ENCODE assay signal across 3 cellular contexts in the genomic region with DNA sequence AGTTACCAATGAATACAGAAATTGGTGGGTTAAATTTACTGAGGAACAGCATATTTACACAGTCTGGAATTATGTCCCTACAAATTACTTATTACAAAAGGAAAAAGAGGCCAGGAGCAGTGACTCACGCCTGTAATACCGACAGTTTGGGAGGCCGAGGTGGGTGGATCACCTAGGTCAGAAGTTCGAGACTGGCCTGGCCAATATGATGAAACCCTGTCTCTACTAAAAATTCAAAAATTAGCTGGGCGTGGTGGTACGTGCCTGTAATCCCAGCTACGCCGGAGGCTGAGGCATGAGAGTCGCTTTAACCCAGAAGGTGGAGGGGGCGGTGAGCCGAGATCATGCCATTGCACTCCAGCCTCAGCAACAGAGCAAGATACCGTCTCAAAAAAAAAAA.
TF ChIP-seq lines count a peak whose summit lies in the region.

No MANE protein-coding gene starts in this region.

TF ChIP-seq in A549, 52 proteins besides CTCF, POLR2A, EP300 and RAD21:
- TF ChIP-seq GATA3 (IDR thresholded peaks at IDR 0.05; ENCODE audit: borderline replicate concordance) (peak; percentile 47; the same call in 1 of the 2 replicates), ESRRA (IDR thresholded peaks at IDR 0.05; ENCODE audit: borderline replicate concordance, low read length) (no peak), MAZ (IDR thresholded peaks at IDR 0.05; ENCODE audit: borderline replicate concordance, low read depth, low read length) (no peak), CEBPB (IDR thresholded peaks at IDR 0.05) (peak in 1 of 2 experiments; percentile 76; a peak in 3 of 4 replicates), TP53 (CRISPR knock-in tag; IDR thresholded peaks at IDR 0.05) (no peak), ZC3H11A (IDR thresholded peaks at IDR 0.05) (no peak), JUN (IDR thresholded peaks at IDR 0.05) (peak in 1 of 2 experiments; percentile 19; a peak in 1 of 5 replicates), CHD4 (IDR thresholded peaks at IDR 0.05; ENCODE audit: borderline replicate concordance) (no peak), FOSL2 (IDR thresholded peaks at IDR 0.05) (no peak), FOSL2 (CRISPR knock-in tag; IDR thresholded peaks at IDR 0.05) (peak; percentile 68), NR3C1 (IDR thresholded peaks at IDR 0.05) (no peak), PHF8 (IDR thresholded peaks at IDR 0.05; ENCODE audit: borderline replicate concordance, low read depth) (no peak)
- TF ChIP-seq, protein P1, sequence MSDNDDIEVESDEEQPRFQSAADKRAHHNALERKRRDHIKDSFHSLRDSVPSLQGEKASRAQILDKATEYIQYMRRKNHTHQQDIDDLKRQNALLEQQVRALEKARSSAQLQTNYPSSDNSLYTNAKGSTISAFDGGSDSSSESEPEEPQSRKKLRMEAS (IDR thresholded peaks at IDR 0.05), result 0 out of 2 replicates have a peak, but pooled peaks have one; percentile 11
TF ChIP-seq in A549: peak in this region for 5.

TF ChIP-seq in GM12878, 131 proteins besides CTCF, POLR2A, EP300 and RAD21:
- TF ChIP-seq BMI1 (IDR thresholded peaks at IDR 0.05; ENCODE audit: borderline replicate concordance), result no peak
- TF ChIP-seq POLR2AphosphoS5 (IDR thresholded peaks at IDR 0.05; ENCODE audit: low read length), result no peak
- no peak for TF ChIP-seq BHLHE40 (IDR thresholded peaks at IDR 0.05; ENCODE audit: borderline replicate concordance in 1 of 2, low read depth in 2 of 2, low read length in 1 of 2)
- no peak for TF ChIP-seq NR2C1 (IDR thresholded peaks at IDR 0.05)
- TF ChIP-seq, protein P2, sequence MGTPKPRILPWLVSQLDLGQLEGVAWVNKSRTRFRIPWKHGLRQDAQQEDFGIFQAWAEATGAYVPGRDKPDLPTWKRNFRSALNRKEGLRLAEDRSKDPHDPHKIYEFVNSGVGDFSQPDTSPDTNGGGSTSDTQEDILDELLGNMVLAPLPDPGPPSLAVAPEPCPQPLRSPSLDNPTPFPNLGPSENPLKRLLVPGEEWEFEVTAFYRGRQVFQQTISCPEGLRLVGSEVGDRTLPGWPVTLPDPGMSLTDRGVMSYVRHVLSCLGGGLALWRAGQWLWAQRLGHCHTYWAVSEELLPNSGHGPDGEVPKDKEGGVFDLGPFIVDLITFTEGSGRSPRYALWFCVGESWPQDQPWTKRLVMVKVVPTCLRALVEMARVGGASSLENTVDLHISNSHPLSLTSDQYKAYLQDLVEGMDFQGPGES (IDR thresholded peaks at IDR 0.05), result no peak
- TF ChIP-seq, protein P3, sequence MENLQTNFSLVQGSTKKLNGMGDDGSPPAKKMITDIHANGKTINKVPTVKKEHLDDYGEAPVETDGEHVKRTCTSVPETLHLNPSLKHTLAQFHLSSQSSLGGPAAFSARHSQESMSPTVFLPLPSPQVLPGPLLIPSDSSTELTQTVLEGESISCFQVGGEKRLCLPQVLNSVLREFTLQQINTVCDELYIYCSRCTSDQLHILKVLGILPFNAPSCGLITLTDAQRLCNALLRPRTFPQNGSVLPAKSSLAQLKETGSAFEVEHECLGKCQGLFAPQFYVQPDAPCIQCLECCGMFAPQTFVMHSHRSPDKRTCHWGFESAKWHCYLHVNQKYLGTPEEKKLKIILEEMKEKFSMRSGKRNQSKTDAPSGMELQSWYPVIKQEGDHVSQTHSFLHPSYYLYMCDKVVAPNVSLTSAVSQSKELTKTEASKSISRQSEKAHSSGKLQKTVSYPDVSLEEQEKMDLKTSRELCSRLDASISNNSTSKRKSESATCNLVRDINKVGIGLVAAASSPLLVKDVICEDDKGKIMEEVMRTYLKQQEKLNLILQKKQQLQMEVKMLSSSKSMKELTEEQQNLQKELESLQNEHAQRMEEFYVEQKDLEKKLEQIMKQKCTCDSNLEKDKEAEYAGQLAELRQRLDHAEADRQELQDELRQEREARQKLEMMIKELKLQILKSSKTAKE (IDR thresholded peaks at IDR 0.05; ENCODE audit: low read depth, poor library complexity, severe bottlenecking), result no peak
- no peak for TF ChIP-seq HDAC6 (IDR thresholded peaks at IDR 0.05; ENCODE audit: unreplicated experiment)
- no peak for TF ChIP-seq IKZF2 (IDR thresholded peaks at IDR 0.05)
- TF ChIP-seq KAT2A (conservative IDR thresholded peaks at IDR 0.05; ENCODE audit: control insufficient read depth, low read depth, low read length), result no peak
- no peak for TF ChIP-seq ZNF207 (IDR thresholded peaks at IDR 0.05; ENCODE audit: borderline replicate concordance)
- TF ChIP-seq ZBED1 (IDR thresholded peaks at IDR 0.05; ENCODE audit: borderline replicate concordance), result no peak
- no peak for TF ChIP-seq NFXL1 (IDR thresholded peaks at IDR 0.05; ENCODE audit: borderline replicate concordance)
- TF ChIP-seq RBBP5 (conservative IDR thresholded peaks at IDR 0.05), result no peak
- TF ChIP-seq ASH2L (IDR thresholded peaks at IDR 0.05; ENCODE audit: borderline replicate concordance, low read depth), result no peak
TF ChIP-seq in GM12878: peak in this region for 0.

TF ChIP-seq in HepG2, 621 proteins besides CTCF, POLR2A, EP300 and RAD21:
- TF ChIP-seq, protein P4, sequence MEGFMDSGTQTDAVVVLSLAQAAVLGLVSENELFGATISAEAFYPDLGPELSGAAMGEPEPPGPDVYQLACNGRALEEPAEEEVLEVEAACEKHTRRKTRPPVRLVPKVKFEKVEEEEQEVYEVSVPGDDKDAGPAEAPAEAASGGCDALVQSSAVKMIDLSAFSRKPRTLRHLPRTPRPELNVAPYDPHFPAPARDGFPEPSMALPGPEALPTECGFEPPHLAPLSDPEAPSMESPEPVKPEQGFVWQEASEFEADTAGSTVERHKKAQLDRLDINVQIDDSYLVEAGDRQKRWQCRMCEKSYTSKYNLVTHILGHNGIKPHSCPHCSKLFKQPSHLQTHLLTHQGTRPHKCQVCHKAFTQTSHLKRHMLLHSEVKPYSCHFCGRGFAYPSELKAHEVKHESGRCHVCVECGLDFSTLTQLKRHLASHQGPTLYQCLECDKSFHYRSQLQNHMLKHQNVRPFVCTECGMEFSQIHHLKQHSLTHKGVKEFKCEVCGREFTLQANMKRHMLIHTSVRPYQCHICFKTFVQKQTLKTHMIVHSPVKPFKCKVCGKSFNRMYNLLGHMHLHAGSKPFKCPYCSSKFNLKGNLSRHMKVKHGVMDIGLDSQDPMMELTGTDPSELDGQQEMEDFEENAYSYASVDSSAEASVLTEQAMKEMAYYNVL (CRISPR knock-in tag; IDR thresholded peaks at IDR 0.05; ENCODE audit: borderline replicate concordance), result no peak
- TF ChIP-seq ZC3H13 (CRISPR knock-in tag; IDR thresholded peaks at IDR 0.05) (no peak), TARDBP (CRISPR knock-in tag; IDR thresholded peaks at IDR 0.05) (0 out of 2 replicates have a peak, but pooled peaks have one; percentile 25)
